1 cellular context compared by ENCODE assay signal in genomic region chr3:133211449-133211848, GRCh38.
A peak's percentile ranks its signal among the peaks of the same experiment; 100 is the strongest.
TF ChIP-seq lines count a peak whose summit lies in the region.

No MANE protein-coding gene starts in this region.

TF ChIP-seq in K562, 482 proteins besides CTCF, POLR2A, EP300 and RAD21 (continued from another document):
- TF ChIP-seq, protein P1, sequence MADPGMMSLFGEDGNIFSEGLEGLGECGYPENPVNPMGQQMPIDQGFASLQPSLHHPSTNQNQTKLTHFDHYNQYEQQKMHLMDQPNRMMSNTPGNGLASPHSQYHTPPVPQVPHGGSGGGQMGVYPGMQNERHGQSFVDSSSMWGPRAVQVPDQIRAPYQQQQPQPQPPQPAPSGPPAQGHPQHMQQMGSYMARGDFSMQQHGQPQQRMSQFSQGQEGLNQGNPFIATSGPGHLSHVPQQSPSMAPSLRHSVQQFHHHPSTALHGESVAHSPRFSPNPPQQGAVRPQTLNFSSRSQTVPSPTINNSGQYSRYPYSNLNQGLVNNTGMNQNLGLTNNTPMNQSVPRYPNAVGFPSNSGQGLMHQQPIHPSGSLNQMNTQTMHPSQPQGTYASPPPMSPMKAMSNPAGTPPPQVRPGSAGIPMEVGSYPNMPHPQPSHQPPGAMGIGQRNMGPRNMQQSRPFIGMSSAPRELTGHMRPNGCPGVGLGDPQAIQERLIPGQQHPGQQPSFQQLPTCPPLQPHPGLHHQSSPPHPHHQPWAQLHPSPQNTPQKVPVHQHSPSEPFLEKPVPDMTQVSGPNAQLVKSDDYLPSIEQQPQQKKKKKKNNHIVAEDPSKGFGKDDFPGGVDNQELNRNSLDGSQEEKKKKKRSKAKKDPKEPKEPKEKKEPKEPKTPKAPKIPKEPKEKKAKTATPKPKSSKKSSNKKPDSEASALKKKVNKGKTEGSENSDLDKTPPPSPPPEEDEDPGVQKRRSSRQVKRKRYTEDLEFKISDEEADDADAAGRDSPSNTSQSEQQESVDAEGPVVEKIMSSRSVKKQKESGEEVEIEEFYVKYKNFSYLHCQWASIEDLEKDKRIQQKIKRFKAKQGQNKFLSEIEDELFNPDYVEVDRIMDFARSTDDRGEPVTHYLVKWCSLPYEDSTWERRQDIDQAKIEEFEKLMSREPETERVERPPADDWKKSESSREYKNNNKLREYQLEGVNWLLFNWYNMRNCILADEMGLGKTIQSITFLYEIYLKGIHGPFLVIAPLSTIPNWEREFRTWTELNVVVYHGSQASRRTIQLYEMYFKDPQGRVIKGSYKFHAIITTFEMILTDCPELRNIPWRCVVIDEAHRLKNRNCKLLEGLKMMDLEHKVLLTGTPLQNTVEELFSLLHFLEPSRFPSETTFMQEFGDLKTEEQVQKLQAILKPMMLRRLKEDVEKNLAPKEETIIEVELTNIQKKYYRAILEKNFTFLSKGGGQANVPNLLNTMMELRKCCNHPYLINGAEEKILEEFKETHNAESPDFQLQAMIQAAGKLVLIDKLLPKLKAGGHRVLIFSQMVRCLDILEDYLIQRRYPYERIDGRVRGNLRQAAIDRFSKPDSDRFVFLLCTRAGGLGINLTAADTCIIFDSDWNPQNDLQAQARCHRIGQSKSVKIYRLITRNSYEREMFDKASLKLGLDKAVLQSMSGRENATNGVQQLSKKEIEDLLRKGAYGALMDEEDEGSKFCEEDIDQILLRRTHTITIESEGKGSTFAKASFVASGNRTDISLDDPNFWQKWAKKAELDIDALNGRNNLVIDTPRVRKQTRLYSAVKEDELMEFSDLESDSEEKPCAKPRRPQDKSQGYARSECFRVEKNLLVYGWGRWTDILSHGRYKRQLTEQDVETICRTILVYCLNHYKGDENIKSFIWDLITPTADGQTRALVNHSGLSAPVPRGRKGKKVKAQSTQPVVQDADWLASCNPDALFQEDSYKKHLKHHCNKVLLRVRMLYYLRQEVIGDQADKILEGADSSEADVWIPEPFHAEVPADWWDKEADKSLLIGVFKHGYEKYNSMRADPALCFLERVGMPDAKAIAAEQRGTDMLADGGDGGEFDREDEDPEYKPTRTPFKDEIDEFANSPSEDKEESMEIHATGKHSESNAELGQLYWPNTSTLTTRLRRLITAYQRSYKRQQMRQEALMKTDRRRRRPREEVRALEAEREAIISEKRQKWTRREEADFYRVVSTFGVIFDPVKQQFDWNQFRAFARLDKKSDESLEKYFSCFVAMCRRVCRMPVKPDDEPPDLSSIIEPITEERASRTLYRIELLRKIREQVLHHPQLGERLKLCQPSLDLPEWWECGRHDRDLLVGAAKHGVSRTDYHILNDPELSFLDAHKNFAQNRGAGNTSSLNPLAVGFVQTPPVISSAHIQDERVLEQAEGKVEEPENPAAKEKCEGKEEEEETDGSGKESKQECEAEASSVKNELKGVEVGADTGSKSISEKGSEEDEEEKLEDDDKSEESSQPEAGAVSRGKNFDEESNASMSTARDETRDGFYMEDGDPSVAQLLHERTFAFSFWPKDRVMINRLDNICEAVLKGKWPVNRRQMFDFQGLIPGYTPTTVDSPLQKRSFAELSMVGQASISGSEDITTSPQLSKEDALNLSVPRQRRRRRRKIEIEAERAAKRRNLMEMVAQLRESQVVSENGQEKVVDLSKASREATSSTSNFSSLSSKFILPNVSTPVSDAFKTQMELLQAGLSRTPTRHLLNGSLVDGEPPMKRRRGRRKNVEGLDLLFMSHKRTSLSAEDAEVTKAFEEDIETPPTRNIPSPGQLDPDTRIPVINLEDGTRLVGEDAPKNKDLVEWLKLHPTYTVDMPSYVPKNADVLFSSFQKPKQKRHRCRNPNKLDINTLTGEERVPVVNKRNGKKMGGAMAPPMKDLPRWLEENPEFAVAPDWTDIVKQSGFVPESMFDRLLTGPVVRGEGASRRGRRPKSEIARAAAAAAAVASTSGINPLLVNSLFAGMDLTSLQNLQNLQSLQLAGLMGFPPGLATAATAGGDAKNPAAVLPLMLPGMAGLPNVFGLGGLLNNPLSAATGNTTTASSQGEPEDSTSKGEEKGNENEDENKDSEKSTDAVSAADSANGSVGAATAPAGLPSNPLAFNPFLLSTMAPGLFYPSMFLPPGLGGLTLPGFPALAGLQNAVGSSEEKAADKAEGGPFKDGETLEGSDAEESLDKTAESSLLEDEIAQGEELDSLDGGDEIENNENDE (IDR thresholded peaks at IDR 0.05; ENCODE audit: low read depth, low read length): no peak
- TF ChIP-seq VEZF1 (CRISPR knock-in tag; IDR thresholded peaks at IDR 0.05): peak; percentile 37; the same call in 1 of the 2 replicates
- TF ChIP-seq JUND (IDR thresholded peaks at IDR 0.05; ENCODE audit: borderline replicate concordance, low read depth, low read length): peak; percentile 4; the same call in 1 of the 2 replicates
- TF ChIP-seq JUND (tag; IDR thresholded peaks at IDR 0.05; ENCODE audit: borderline replicate concordance, low read depth, low read length): peak; percentile 14; the same call in 1 of the 3 replicates
- TF ChIP-seq ZNF274 (IDR thresholded peaks at IDR 0.05; ENCODE audit: borderline replicate concordance, low read depth, low read length): no peak
TF ChIP-seq in K562: peak in this region for 8.
